ENCODE assay signal across 8 cellular contexts in genomic region chr1:44775930-44776748, GRCh38. TPM values are rescaled to one million over a fixed set of nuclear protein-coding genes. Genes with fewer than 3 reads are reported as not detected.
DNase-seq lines count a peak whose midpoint lies in the region; FAIRE-seq and TF ChIP-seq lines count a peak whose summit lies in the region.

No MANE protein-coding gene starts in this region.

- H3K4me3 ChIP-seq in KMS-11 (IDR thresholded peaks at IDR 0.05; ENCODE audit: insufficient read depth, low read depth, low read length) = peak overlapping the region; percentile 88
- peak overlapping the region; percentile 81 for H3K4me3 ChIP-seq in rectal smooth muscle tissue (ENCODE audit: low read length)

- H3K4me1 ChIP-seq in KMS-11 (ENCODE audit: low read depth, poor library complexity, severe bottlenecking) (peaks cover 23% of the 10 kb centered on the region), rectal smooth muscle tissue (ENCODE audit: control insufficient read depth, insufficient read depth, low read length) (peaks cover 2% of the 10 kb centered on the region)

- H3K27me3 ChIP-seq in KMS-11 (ENCODE audit: insufficient read depth, low read depth) = no peaks in the 10 kb centered on the region
- no peaks in the 10 kb centered on the region for H3K27me3 ChIP-seq in rectal smooth muscle tissue (ENCODE audit: control insufficient read depth, insufficient read depth, low read length)

- peak; percentile 14 for FAIRE-seq in GM19239 (lab: Jason Lieb, UNC)

- H3K79me2 ChIP-seq in KMS-11 (ENCODE audit: insufficient read depth, low read depth) = peaks cover 39% of the 10 kb centered on the region

- peaks cover 6% of the 10 kb centered on the region; the same call in 1 of the 2 replicates for H4K20me1 ChIP-seq in KMS-11 (ENCODE audit: insufficient read depth)

- H3K27ac ChIP-seq in 22Rv1 (peak overlapping the region; percentile 92), KMS-11 (peak overlapping the region; percentile 91), rectal smooth muscle tissue (ENCODE audit: low read depth, low read length) (peak overlapping the region; percentile 100)

- peak overlapping the region; percentile 99 for H3K9ac ChIP-seq in KMS-11
- peak overlapping the region; percentile 94 for H3K9ac ChIP-seq in rectal smooth muscle tissue (ENCODE audit: low read length)

- peaks cover 23% of the 10 kb centered on the region; the same call in 1 of the 2 replicates for H3K36me3 ChIP-seq in KMS-11 (ENCODE audit: insufficient read depth)
- H3K36me3 ChIP-seq in rectal smooth muscle tissue (ENCODE audit: control insufficient read depth, insufficient read depth, low read length) = peaks cover 10% of the 10 kb centered on the region

- H2AFZ ChIP-seq in KMS-11 (ENCODE audit: low read depth) = peak overlapping the region; percentile 46; the same call in 1 of the 2 replicates

- DNase-seq in GM19239 (ENCODE audit: insufficient read length, low spot score) (peak; percentile 16), activated T-helper 1 cell treated with Interleukin-2 at 50 U/mL for 16 hours (ENCODE audit: low read depth) (peak; percentile 32), glomerular visceral epithelial cell (ENCODE audit: extremely low spot score) (peak; percentile 35), SK-N-DZ (ENCODE audit: low spot score) (no peak), NCI-H446 treated with DMSO at 0.1 percent for 48 hours (lab: John Stamatoyannopoulos, UW) (no peak)

- no peak for TF ChIP-seq CTCF in 22Rv1 (IDR thresholded peaks at IDR 0.05)
- TF ChIP-seq CTCF in KMS-11 (conservative IDR thresholded peaks at IDR 0.05; ENCODE audit: low read depth, low read length) = no peak

- peak overlapping the region; percentile 94 for H3K4me2 ChIP-seq in KMS-11

RNA-seq across cellular contexts. Expression of gene RPS8, which starts 0.8 kb away (rescaled TPM):
- 3,012 and 3,932 TPM in 2 replicates for polyA plus RNA-seq in SK-N-DZ (2014; cell fraction: cytosol; rRNA removed)
- 1,727 and 2,442 TPM in 2 replicates for polyA plus RNA-seq in SK-N-DZ (2014; cell fraction: nucleus; rRNA removed)

RNA-seq across cellular contexts. Expression of gene BEST4, which starts 11.8 kb away (rescaled TPM):
- not detected in 2 replicates for polyA plus RNA-seq in SK-N-DZ (2014; cell fraction: cytosol; rRNA removed)
- not detected in 2 replicates for polyA plus RNA-seq in SK-N-DZ (2014; cell fraction: nucleus; rRNA removed)

RNA-seq across cellular contexts. Expression of gene PLK3, which starts 24.0 kb away (rescaled TPM):
- 2.8 and 5.9 TPM in 2 replicates for polyA plus RNA-seq in SK-N-DZ (2014; cell fraction: cytosol; rRNA removed)
- polyA plus RNA-seq in SK-N-DZ (2014; cell fraction: nucleus; rRNA removed) = 7.5 and 12.4 TPM in 2 replicates

RNA-seq across cellular contexts. Expression of gene DYNLT4, which starts 31.0 kb away (rescaled TPM):
- not detected in 2 replicates for polyA plus RNA-seq in SK-N-DZ (2014; cell fraction: cytosol; rRNA removed)
- not detected in 2 replicates for polyA plus RNA-seq in SK-N-DZ (2014; cell fraction: nucleus; rRNA removed)

RNA-seq across cellular contexts. Expression of gene BTBD19, which starts 32.2 kb away (rescaled TPM):
- polyA plus RNA-seq in SK-N-DZ (2014; cell fraction: cytosol; rRNA removed) = 0.53 and 0.97 TPM in 2 replicates
- polyA plus RNA-seq in SK-N-DZ (2014; cell fraction: nucleus; rRNA removed) = 1.5 and 2.5 TPM in 2 replicates

Comparison
In these comparisons a context has a peak if more than half of its experiments do, and no peak if none do; other contexts are left out.
1. DNase-seq: peak in GM19239 (single experiment), activated T-helper 1 cell treated with Interleukin-2 at 50 U/mL for 16 hours (single experiment) and glomerular visceral epithelial cell (single experiment); none in SK-N-DZ (single experiment) and NCI-H446 treated with DMSO at 0.1 percent for 48 hours (single experiment).
2. Peak in every context shown above with its lines, with median percentiles within 50 percentile points of each other: H3K27ac ChIP-seq.